1 cellular context compared by ENCODE assay signal in the genomic region with DNA sequence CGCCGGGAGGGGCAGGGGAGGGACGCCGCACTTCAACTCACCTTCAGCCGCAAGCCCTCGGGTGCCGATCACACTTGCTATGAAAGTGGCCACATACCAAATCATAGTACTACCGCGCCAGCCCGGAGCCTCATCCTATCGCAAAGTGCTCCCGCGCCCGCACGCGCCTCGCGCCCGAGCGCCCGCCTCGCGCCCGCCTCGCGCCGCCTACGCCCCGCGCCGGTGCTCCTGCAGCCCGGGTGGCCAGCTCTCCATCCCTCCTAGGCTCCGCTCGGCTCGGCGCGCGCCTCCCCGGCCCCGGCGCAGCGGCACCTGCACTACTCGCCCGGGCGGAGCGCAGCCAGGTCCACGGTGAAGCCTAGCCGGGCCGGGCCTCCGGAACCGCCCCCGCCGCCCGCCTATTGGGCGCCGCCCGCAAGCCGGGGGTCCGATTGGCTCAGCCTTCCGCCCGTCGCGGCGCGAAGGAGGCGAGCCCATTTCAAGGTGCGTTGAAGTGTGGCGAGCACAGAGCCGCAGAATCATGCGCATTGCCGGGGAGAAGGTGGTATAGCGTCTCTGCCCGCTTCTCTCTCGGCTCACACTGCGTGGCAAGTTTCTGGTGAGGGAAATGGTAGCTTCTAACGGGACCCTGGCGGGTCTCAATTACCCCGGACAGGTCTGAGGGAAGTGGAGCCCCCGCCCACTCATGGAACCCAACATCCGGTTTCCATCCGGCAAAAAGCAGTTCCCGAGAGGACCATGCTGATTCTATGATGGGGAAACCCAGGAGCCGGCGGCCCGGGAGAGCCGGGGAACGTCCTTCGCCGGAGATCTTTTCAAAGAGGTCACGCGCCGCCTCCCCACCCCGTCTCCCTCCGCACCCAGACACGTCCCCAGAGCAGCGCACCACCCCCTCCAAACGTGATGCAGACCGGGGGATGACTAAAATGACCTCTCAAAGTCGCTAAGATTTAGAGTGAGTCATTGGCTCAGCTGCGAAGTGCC.
TF ChIP-seq lines count a peak whose summit lies in the region.

A gene with protein sequence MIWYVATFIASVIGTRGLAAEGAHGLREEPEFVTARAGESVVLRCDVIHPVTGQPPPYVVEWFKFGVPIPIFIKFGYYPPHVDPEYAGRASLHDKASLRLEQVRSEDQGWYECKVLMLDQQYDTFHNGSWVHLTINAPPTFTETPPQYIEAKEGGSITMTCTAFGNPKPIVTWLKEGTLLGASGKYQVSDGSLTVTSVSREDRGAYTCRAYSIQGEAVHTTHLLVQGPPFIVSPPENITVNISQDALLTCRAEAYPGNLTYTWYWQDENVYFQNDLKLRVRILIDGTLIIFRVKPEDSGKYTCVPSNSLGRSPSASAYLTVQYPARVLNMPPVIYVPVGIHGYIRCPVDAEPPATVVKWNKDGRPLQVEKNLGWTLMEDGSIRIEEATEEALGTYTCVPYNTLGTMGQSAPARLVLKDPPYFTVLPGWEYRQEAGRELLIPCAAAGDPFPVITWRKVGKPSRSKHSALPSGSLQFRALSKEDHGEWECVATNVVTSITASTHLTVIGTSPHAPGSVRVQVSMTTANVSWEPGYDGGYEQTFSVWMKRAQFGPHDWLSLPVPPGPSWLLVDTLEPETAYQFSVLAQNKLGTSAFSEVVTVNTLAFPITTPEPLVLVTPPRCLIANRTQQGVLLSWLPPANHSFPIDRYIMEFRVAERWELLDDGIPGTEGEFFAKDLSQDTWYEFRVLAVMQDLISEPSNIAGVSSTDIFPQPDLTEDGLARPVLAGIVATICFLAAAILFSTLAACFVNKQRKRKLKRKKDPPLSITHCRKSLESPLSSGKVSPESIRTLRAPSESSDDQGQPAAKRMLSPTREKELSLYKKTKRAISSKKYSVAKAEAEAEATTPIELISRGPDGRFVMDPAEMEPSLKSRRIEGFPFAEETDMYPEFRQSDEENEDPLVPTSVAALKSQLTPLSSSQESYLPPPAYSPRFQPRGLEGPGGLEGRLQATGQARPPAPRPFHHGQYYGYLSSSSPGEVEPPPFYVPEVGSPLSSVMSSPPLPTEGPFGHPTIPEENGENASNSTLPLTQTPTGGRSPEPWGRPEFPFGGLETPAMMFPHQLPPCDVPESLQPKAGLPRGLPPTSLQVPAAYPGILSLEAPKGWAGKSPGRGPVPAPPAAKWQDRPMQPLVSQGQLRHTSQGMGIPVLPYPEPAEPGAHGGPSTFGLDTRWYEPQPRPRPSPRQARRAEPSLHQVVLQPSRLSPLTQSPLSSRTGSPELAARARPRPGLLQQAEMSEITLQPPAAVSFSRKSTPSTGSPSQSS (N-terminal part only) (minus strand): TSS at position 319 of the 984 bp plus-strand sequence. CDS start 214 bp downstream, at position 105.

TF ChIP-seq in HEK293, 187 proteins besides CTCF, POLR2A, EP300 and RAD21 (continued from another document):
- TF ChIP-seq, protein P1, sequence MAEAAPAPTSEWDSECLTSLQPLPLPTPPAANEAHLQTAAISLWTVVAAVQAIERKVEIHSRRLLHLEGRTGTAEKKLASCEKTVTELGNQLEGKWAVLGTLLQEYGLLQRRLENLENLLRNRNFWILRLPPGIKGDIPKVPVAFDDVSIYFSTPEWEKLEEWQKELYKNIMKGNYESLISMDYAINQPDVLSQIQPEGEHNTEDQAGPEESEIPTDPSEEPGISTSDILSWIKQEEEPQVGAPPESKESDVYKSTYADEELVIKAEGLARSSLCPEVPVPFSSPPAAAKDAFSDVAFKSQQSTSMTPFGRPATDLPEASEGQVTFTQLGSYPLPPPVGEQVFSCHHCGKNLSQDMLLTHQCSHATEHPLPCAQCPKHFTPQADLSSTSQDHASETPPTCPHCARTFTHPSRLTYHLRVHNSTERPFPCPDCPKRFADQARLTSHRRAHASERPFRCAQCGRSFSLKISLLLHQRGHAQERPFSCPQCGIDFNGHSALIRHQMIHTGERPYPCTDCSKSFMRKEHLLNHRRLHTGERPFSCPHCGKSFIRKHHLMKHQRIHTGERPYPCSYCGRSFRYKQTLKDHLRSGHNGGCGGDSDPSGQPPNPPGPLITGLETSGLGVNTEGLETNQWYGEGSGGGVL (tag by site-specific recombination; IDR thresholded peaks at IDR 0.05), result 0 out of 2 replicates have a peak, but pooled peaks have one; percentile 27
- TF ChIP-seq, protein P2, sequence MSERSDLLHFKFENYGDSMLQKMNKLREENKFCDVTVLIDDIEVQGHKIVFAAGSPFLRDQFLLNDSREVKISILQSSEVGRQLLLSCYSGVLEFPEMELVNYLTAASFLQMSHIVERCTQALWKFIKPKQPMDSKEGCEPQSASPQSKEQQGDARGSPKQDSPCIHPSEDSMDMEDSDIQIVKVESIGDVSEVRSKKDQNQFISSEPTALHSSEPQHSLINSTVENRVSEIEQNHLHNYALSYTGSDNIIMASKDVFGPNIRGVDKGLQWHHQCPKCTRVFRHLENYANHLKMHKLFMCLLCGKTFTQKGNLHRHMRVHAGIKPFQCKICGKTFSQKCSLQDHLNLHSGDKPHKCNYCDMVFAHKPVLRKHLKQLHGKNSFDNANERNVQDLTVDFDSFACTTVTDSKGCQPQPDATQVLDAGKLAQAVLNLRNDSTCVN (tag by site-specific recombination; optimal IDR thresholded peaks at IDR 0.05), result peak; percentile 64
- TF ChIP-seq, protein P3, sequence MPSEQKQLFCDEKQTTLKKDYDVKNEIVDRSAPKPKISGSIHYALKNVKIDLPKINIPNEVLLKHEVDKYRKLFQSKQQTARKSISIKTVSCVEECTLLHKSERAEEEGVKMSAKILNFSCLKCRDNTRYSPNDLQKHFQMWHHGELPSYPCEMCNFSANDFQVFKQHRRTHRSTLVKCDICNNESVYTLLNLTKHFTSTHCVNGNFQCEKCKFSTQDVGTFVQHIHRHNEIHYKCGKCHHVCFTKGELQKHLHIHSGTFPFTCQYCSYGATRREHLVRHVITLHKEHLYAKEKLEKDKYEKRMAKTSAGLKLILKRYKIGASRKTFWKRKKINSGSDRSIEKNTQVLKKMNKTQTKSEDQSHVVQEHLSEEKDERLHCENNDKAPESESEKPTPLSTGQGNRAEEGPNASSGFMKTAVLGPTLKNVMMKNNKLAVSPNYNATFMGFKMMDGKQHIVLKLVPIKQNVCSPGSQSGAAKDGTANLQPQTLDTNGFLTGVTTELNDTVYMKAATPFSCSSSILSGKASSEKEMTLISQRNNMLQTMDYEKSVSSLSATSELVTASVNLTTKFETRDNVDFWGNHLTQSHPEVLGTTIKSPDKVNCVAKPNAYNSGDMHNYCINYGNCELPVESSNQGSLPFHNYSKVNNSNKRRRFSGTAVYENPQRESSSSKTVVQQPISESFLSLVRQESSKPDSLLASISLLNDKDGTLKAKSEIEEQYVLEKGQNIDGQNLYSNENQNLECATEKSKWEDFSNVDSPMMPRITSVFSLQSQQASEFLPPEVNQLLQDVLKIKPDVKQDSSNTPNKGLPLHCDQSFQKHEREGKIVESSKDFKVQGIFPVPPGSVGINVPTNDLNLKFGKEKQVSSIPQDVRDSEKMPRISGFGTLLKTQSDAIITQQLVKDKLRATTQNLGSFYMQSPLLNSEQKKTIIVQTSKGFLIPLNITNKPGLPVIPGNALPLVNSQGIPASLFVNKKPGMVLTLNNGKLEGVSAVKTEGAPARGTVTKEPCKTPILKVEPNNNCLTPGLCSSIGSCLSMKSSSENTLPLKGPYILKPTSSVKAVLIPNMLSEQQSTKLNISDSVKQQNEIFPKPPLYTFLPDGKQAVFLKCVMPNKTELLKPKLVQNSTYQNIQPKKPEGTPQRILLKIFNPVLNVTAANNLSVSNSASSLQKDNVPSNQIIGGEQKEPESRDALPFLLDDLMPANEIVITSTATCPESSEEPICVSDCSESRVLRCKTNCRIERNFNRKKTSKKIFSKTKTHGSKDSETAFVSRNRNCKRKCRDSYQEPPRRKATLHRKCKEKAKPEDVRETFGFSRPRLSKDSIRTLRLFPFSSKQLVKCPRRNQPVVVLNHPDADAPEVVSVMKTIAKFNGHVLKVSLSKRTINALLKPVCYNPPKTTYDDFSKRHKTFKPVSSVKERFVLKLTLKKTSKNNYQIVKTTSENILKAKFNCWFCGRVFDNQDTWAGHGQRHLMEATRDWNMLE (tag by site-specific recombination; conservative IDR thresholded peaks at IDR 0.05; ENCODE audit: low read depth), result peak; percentile 38; the same call in 1 of the 2 replicates
- peak; percentile 33 for TF ChIP-seq ZFHX2 (tag by site-specific recombination; conservative IDR thresholded peaks at IDR 0.05)
- no peak for TF ChIP-seq ZFP3 (tag by site-specific recombination; IDR thresholded peaks at IDR 0.05; ENCODE audit: low read depth)
